ENCODE assay signal across 8 cellular contexts in genomic region chr14:68787235-68787727, GRCh38. TPM values are rescaled to one million over a fixed set of nuclear protein-coding genes. Genes with fewer than 3 reads are reported as not detected.
DNase-seq lines count a peak whose midpoint lies in the region; ATAC-seq, FAIRE-seq and TF ChIP-seq lines count a peak whose summit lies in the region.

No MANE protein-coding gene starts in this region.

- FAIRE-seq in bronchial epithelial cell (lab: Jason Lieb, UNC), result no peak

- peak in 1 of 4 donors; percentile 56 for TF ChIP-seq POLR2A in upper lobe of left lung (IDR thresholded peaks at IDR 0.05)

- H3K27ac ChIP-seq in upper lobe of left lung, result peak overlapping the region; percentile 73 to 99 (median 97)

- TF ChIP-seq CTCF in bronchial epithelial cell (IDR thresholded peaks at IDR 0.05; ENCODE audit: insufficient read depth, low read length, severe bottlenecking), result no peak
- TF ChIP-seq CTCF in upper lobe of left lung (IDR thresholded peaks at IDR 0.05), result no peak

- H3K36me3 ChIP-seq in bronchial epithelial cell (ENCODE audit: control insufficient read depth, insufficient read depth, low read length), result peaks cover 30% of the 10 kb centered on the region
- peaks cover 16 to 51% (median 22%) of the 10 kb centered on the region in 4 donors for H3K36me3 ChIP-seq in upper lobe of left lung

- peak; percentile 14 to 17 for DNase-seq in stimulated activated CD4-positive, alpha-beta T cell treated with anti-CD3 and anti-CD28 coated beads, Interleukin-4, amount 100 ng/mL, for 4 hours
- no peak for DNase-seq in stimulated activated CD4-positive, alpha-beta T cell treated with anti-CD3 and anti-CD28 coated beads, Interleukin-4, amount 100 ng/mL, for 1 hour
- peak; percentile 74 for DNase-seq in bronchial epithelial cell (ENCODE audit: low read depth)
- peak; percentile 83 for DNase-seq in mesenteric fat pad (ENCODE audit: low spot score)
- DNase-seq in upper lobe of left lung, result no peak
- DNase-seq in NCI-H510A (lab: John Stamatoyannopoulos, UW), result no peak
- DNase-seq in hepatic stellate cell (ENCODE audit: low spot score), result no peak
- no peak for DNase-seq in SIG-M5 treated with dmso at 0.1 percent for 504 hours (lab: John Stamatoyannopoulos, UW; ENCODE audit: unreplicated experiment)

- H3K27me3 ChIP-seq in bronchial epithelial cell (ENCODE audit: control insufficient read depth, insufficient read depth, low read length), result no peaks in the 10 kb centered on the region
- no peaks in the 10 kb centered on the region for H3K27me3 ChIP-seq in upper lobe of left lung

- H3K4me3 ChIP-seq in bronchial epithelial cell (ENCODE audit: low read depth, low read length) (no peak overlapping the region), upper lobe of left lung (peak overlapping the region in 1 of 4 donors; percentile 75)

- no peaks in the 10 kb centered on the region for H3K9me3 ChIP-seq in upper lobe of left lung

- peaks cover 22 to 52% (median 43%) of the 10 kb centered on the region in 4 donors for H3K4me1 ChIP-seq in upper lobe of left lung

- 41 to 56% methylated on average over 7 to 11 of the region's 11 CpGs for WGBS in upper lobe of left lung, 2 donors

- no peak for TF ChIP-seq EP300 in upper lobe of left lung (IDR thresholded peaks at IDR 0.05)

- no peak for ATAC-seq in upper lobe of left lung (ENCODE audit: low FRiP score in 2 of 2)

RNA-seq across cellular contexts. Expression of gene ZFP36L1, which starts 5.6 kb away (rescaled TPM):
- 12.7 and 15.5 TPM in 2 replicates for total RNA-seq in bronchial epithelial cell
- total RNA-seq in mesenteric fat pad, result 477 TPM
- 100 to 1,000 TPM; 268 to 511 (median 385) TPM for total RNA-seq in upper lobe of left lung

Comparison
In these comparisons a context has a peak if more than half of its experiments do, and no peak if none do; other contexts are left out.
1. DNase-seq: peak in stimulated activated CD4-positive, alpha-beta T cell treated with anti-CD3 and anti-CD28 coated beads, Interleukin-4, amount 100 ng/mL, for 4 hours (2 of 2), bronchial epithelial cell (single experiment) and mesenteric fat pad (single experiment); none in stimulated activated CD4-positive, alpha-beta T cell treated with anti-CD3 and anti-CD28 coated beads, Interleukin-4, amount 100 ng/mL, for 1 hour (single experiment), upper lobe of left lung (0 of 2), NCI-H510A (single experiment), hepatic stellate cell (single experiment) and SIG-M5 treated with dmso at 0.1 percent for 504 hours (single experiment).
2. RNA of gene ZFP36L1, which starts 5.6 kb away (total RNA-seq): 477 TPM in mesenteric fat pad (single experiment) and 268 to 511 TPM in upper lobe of left lung; 12.7 to 15.5 TPM in bronchial epithelial cell; every median in the first group is over 10 times any median in the second.